Comparison of ENCODE assay signal across 9 cellular contexts in the genomic region with DNA sequence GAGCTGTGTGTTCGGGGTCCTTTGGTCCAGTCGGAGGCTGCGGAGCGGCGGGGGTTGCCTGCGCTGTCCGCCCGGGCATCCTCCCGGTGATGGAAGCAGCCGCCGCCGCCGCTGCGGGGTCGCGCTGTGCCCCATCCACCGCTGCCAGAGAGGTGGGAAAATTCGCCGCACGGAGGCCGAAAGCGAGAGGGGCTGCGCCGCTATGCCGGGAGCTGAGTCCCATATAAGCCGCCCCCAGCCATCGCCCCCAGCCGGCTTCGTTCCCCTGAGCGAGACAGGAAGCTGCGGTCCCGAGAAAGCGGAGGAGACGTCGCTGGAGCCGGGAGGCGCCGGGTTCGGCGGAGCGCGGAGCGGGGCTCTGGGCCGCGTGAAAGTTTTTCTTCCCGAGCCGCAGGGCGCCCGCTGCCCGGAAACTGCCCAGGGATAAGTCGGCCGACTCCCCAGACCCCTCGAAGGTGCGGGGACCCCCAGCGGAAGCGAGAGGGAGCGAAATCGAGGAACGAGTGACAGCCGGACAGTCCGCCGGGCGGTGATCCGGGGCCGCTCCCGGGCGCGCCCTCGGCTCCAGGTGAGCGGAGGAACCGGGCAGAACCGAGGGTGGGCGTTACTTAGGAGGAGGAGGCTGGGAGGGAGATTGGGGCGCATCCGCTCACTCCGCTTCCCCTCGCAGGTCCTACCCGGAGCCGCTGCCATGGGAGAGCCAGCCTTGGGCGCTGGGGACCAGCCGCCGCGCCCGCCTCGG. TPM values are rescaled to one million over a fixed set of nuclear protein-coding genes. Genes with fewer than 3 reads are reported as not detected.
DNase-seq lines count a peak whose midpoint lies in the region; ATAC-seq and TF ChIP-seq lines count a peak whose summit lies in the region.
"Had no signal": no experiment of that assay in that cellular context is flagged by ENCODE, and none has a peak within 500 bp of the region (broad histone marks: within the 10 kb centered on the region; RNA-seq: fewer than 3 reads in every experiment).

No MANE protein-coding gene starts in this region.

- DNase-seq in NCI-H1417 (lab: John Stamatoyannopoulos, UW) (peak; percentile 3 to 87 (median 80)), NCI-H1417 treated with DMSO at 0.1 percent for 48 hours (lab: John Stamatoyannopoulos, UW) (no peak), SK-N-DZ (ENCODE audit: low spot score) (peak; percentile 45), astrocyte of the spinal cord (ENCODE audit: low read depth, low spot score) (peak; percentile 49), SKM-1 treated with dmso at 0.1 percent for 144 hours (lab: John Stamatoyannopoulos, UW; ENCODE audit: unreplicated experiment) (no peak)
- DNase-seq in stimulated activated CD4-positive, alpha-beta T cell treated with anti-CD3 and anti-CD28 coated beads, Interleukin-12 subunit alpha, Interleukin-12 subunit beta, amount 100 ng/mL, for 24 hours (ENCODE audit: low read depth in 2 of 2) = peak; percentile 13 to 30

- TF ChIP-seq CTCF in astrocyte of the spinal cord (IDR thresholded peaks at IDR 0.05; ENCODE audit: low read depth, low read length) = peak; percentile 1

- H3K27ac ChIP-seq in iPS-20b (ENCODE audit: low read length) = no peak overlapping the region
- H3K27ac ChIP-seq: epithelial cell of prostate had no signal

- ATAC-seq in HG02973 (IDR thresholded peaks at IDR 0.05; ENCODE audit: unreplicated experiment) = peak; percentile 7

- peak overlapping the region; percentile 82 for H3K4me3 ChIP-seq in astrocyte of the spinal cord (ENCODE audit: low read depth, low read length)
- H3K4me3 ChIP-seq in iPS-20b (ENCODE audit: low read length) = peak overlapping the region; percentile 93

- H3K4me1 ChIP-seq in iPS-20b (ENCODE audit: insufficient read depth, low read length) = peaks cover 10% of the 10 kb centered on the region

- peak overlapping the region; percentile 45; the same call in 1 of the 2 replicates for H3K9ac ChIP-seq in iPS-20b (ENCODE audit: low read depth, low read length)

- peaks cover 35% of the 10 kb centered on the region for H3K27me3 ChIP-seq in iPS-20b (ENCODE audit: insufficient read depth, low read length)

- in situ Hi-C loops in astrocyte of the spinal cord (cut with HindIII; ENCODE audit: low sequenced_read_pairs) = no loop called here

- H3K9me3 ChIP-seq in iPS-20b (ENCODE audit: insufficient read depth, low read depth, low read length) = no peaks in the 10 kb centered on the region

- H3K36me3 ChIP-seq in iPS-20b (ENCODE audit: insufficient read depth, low read depth, low read length) = 0 out of 2 replicates have a peak, but pooled peaks cover 8% of the 10 kb centered on the region

RNA-seq across cellular contexts. Expression of gene CHST2, which starts 0.6 kb away (rescaled TPM):
- polyA plus RNA-seq in SK-N-DZ (2014; cell fraction: cytosol; rRNA removed) = 36.1 and 40.3 TPM in 2 replicates
- 24.1 and 26.0 TPM in 2 replicates for polyA plus RNA-seq in SK-N-DZ (2014; cell fraction: nucleus; rRNA removed)

Comparison
In these comparisons a context has a peak if more than half of its experiments do, and no peak if none do; other contexts are left out.
1. DNase-seq: peak in NCI-H1417 (3 of 3), SK-N-DZ (single experiment), astrocyte of the spinal cord (single experiment) and stimulated activated CD4-positive, alpha-beta T cell treated with anti-CD3 and anti-CD28 coated beads, Interleukin-12 subunit alpha, Interleukin-12 subunit beta, amount 100 ng/mL, for 24 hours (2 of 2); none in NCI-H1417 treated with DMSO at 0.1 percent for 48 hours (single experiment) and SKM-1 treated with dmso at 0.1 percent for 144 hours (single experiment).